In genomic region chr20:50992733-50993457, GRCh38 we compare ENCODE assay signal across 8 cellular contexts. TPM values are rescaled to one million over a fixed set of nuclear protein-coding genes. Genes with fewer than 3 reads are reported as not detected.
DNase-seq lines count a peak whose midpoint lies in the region; ATAC-seq and TF ChIP-seq lines count a peak whose summit lies in the region.

No MANE protein-coding gene starts in this region.

- CTCF ChIA-PET in activated CD8-positive, alpha-beta memory T cell treated with anti-CD3 and anti-CD28 coated beads, Interleukin-2, amount 10 ng/mL, durations not matched to agents 7 days and 5 days (lab: Charles Lee): interaction anchor here (0.7 to 8.6 kb wide), 17 partner anchors 8 to 630 kb away, joined by 3 to 143 read pairs (median 5); partner anchors contain the start of genes BCAS4, DPM1 and MOCS3

- H3K9me3 ChIP-seq in cardiac muscle cell (ENCODE audit: low read depth) (no peaks in the 10 kb centered on the region), sigmoid colon (no peaks in the 10 kb centered on the region)

- DNase-seq in activated T-cell treated with anti-CD3 and anti-CD28 coated beads for 24 hours (ENCODE audit: low read depth) (peak; percentile 44), activated T-cell treated with anti-CD3 and anti-CD28 coated beads for 4 hours (no peak), NCI-H524 (lab: John Stamatoyannopoulos, UW) (peak; percentile 86 to 93), cardiac muscle cell (ENCODE audit: low read depth in 1 of 2, low spot score in 1 of 2) (peak; percentile 77 to 83), sigmoid colon (no peak)
- DNase-seq in activated CD8-positive, alpha-beta memory T cell treated with anti-CD3 and anti-CD28 coated beads, Interleukin-2, amount 10 ng/mL, durations not matched to agents 7 days and 5 days: peak; percentile 70

- TF ChIP-seq EP300 in sigmoid colon (IDR thresholded peaks at IDR 0.05): no peak

- intact Hi-C loops in sigmoid colon (cut with DNase I): no loop called here

- peaks cover 2% of the 10 kb centered on the region for H3K4me1 Mint-ChIP-seq in activated CD8-positive, alpha-beta memory T cell treated with anti-CD3 and anti-CD28 coated beads, Interleukin-2, amount 10 ng/mL, durations not matched to agents 7 days and 5 days

- no peaks in the 10 kb centered on the region for H3K27me3 ChIP-seq in cardiac muscle cell
- no peaks in the 10 kb centered on the region for H3K27me3 ChIP-seq in sigmoid colon

- H3K36me3 ChIP-seq in cardiac muscle cell (no peaks in the 10 kb centered on the region), sigmoid colon (no peaks in the 10 kb centered on the region)

- no peaks in the 10 kb centered on the region for H3K36me3 Mint-ChIP-seq in activated CD8-positive, alpha-beta memory T cell treated with anti-CD3 and anti-CD28 coated beads, Interleukin-2, amount 10 ng/mL, durations not matched to agents 7 days and 5 days

- peak; percentile 75 for TF ChIP-seq CTCF in cardiac muscle cell (IDR thresholded peaks at IDR 0.05; ENCODE audit: low read depth, low read length)
- TF ChIP-seq CTCF in sigmoid colon (IDR thresholded peaks at IDR 0.05): peak in 3 of 4 experiments; percentile 26 to 49 (median 44)

- no peak for TF ChIP-seq POLR2A in sigmoid colon (IDR thresholded peaks at IDR 0.05)

- WGBS in sigmoid colon, 2 donors: 28 to 42% methylated on average over 13 of the region's 13 CpGs

- peak; percentile 82 for ATAC-seq in HG03159 (IDR thresholded peaks at IDR 0.05; ENCODE audit: unreplicated experiment)
- ATAC-seq in activated CD8-positive, alpha-beta memory T cell treated with anti-CD3 and anti-CD28 coated beads, Interleukin-2, amount 10 ng/mL, durations not matched to agents 7 days and 5 days: peak; percentile 99
- no peak for ATAC-seq in GM21723 (IDR thresholded peaks at IDR 0.05; ENCODE audit: unreplicated experiment)

- H3K4me3 ChIP-seq in cardiac muscle cell: no peak overlapping the region
- H3K4me3 ChIP-seq in sigmoid colon: no peak overlapping the region

- peaks cover 20% of the 10 kb centered on the region for H3K27me3 Mint-ChIP-seq in activated CD8-positive, alpha-beta memory T cell treated with anti-CD3 and anti-CD28 coated beads, Interleukin-2, amount 10 ng/mL, durations not matched to agents 7 days and 5 days

- H3K27ac ChIP-seq in cardiac muscle cell (no peak overlapping the region), sigmoid colon (no peak overlapping the region)

- H3K4me1 ChIP-seq in cardiac muscle cell (ENCODE audit: low read depth) (no peaks in the 10 kb centered on the region), sigmoid colon (no peaks in the 10 kb centered on the region)

- H3K27ac Mint-ChIP-seq in activated CD8-positive, alpha-beta memory T cell treated with anti-CD3 and anti-CD28 coated beads, Interleukin-2, amount 10 ng/mL, durations not matched to agents 7 days and 5 days: no peak overlapping the region

- H3K4me3 Mint-ChIP-seq in activated CD8-positive, alpha-beta memory T cell treated with anti-CD3 and anti-CD28 coated beads, Interleukin-2, amount 10 ng/mL, durations not matched to agents 7 days and 5 days: no peak overlapping the region

- H3K9me3 Mint-ChIP-seq in activated CD8-positive, alpha-beta memory T cell treated with anti-CD3 and anti-CD28 coated beads, Interleukin-2, amount 10 ng/mL, durations not matched to agents 7 days and 5 days (ENCODE audit: low read depth): no peaks in the 10 kb centered on the region

RNA-seq across cellular contexts. Expression of gene KCNG1, which starts 30.0 kb away (rescaled TPM):
- total RNA-seq in activated CD8-positive, alpha-beta memory T cell treated with anti-CD3 and anti-CD28 coated beads, Interleukin-2, amount 10 ng/mL, durations not matched to agents 7 days and 5 days: 1 to 10 TPM in 1 of 2 experiments, not detected in 1; 1.1 TPM
- total RNA-seq in cardiac muscle cell: 72.0 and 129 TPM in 2 replicates
- polyA plus RNA-seq in cardiac muscle cell: 34.1 and 60.1 TPM in 2 replicates
- 1 to 10 TPM; 1.7 to 5.3 (median 3.3) TPM for total RNA-seq in sigmoid colon
- polyA plus RNA-seq in sigmoid colon: 1 to 10 TPM; 2.3 to 7.1 (median 2.4) TPM

RNA-seq across cellular contexts. Expression of gene MOCS3, which starts 34.3 kb away (rescaled TPM):
- total RNA-seq in activated CD8-positive, alpha-beta memory T cell treated with anti-CD3 and anti-CD28 coated beads, Interleukin-2, amount 10 ng/mL, durations not matched to agents 7 days and 5 days: 1 to 10 TPM; 4.6 to 6.1 TPM
- total RNA-seq in cardiac muscle cell (9.4 and 9.6 TPM in 2 replicates), sigmoid colon (1 to 10 TPM; 2.8 to 3.9 (median 3.6) TPM)
- polyA plus RNA-seq in cardiac muscle cell (6.2 and 10.3 TPM in 2 replicates), sigmoid colon (1 to 10 TPM; 1.2 to 3.9 (median 3.6) TPM)

RNA-seq across cellular contexts. Expression of gene DPM1, which starts 34.6 kb away (rescaled TPM):
- 10 to 100 TPM; 51.8 to 62.8 TPM for total RNA-seq in activated CD8-positive, alpha-beta memory T cell treated with anti-CD3 and anti-CD28 coated beads, Interleukin-2, amount 10 ng/mL, durations not matched to agents 7 days and 5 days
- total RNA-seq in cardiac muscle cell (65.2 and 76.2 TPM in 2 replicates), sigmoid colon (10 to 100 TPM; 45.4 to 94.6 (median 63.0) TPM)
- polyA plus RNA-seq in cardiac muscle cell (83.4 and 89.8 TPM in 2 replicates), sigmoid colon (10 to 100 TPM; 52.9 to 76.1 (median 60.4) TPM)

Comparison
In these comparisons a context has a peak if more than half of its experiments do, and no peak if none do; other contexts are left out.
1. DNase-seq: peak in activated T-cell treated with anti-CD3 and anti-CD28 coated beads for 24 hours (single experiment), NCI-H524 (2 of 2), activated CD8-positive, alpha-beta memory T cell treated with anti-CD3 and anti-CD28 coated beads, Interleukin-2, amount 10 ng/mL, durations not matched to agents 7 days and 5 days (single experiment) and cardiac muscle cell (2 of 2); none in activated T-cell treated with anti-CD3 and anti-CD28 coated beads for 4 hours (single experiment) and sigmoid colon (single experiment).
2. RNA of gene KCNG1, which starts 30.0 kb away (total RNA-seq): 72.0 to 129 TPM in cardiac muscle cell; 1.7 to 5.3 TPM in sigmoid colon and 1.1 TPM in activated CD8-positive, alpha-beta memory T cell treated with anti-CD3 and anti-CD28 coated beads, Interleukin-2, amount 10 ng/mL, durations not matched to agents 7 days and 5 days; every median in the first group is over 10 times any median in the second.